ENCODE assay signal across 7 cellular contexts in the genomic region with DNA sequence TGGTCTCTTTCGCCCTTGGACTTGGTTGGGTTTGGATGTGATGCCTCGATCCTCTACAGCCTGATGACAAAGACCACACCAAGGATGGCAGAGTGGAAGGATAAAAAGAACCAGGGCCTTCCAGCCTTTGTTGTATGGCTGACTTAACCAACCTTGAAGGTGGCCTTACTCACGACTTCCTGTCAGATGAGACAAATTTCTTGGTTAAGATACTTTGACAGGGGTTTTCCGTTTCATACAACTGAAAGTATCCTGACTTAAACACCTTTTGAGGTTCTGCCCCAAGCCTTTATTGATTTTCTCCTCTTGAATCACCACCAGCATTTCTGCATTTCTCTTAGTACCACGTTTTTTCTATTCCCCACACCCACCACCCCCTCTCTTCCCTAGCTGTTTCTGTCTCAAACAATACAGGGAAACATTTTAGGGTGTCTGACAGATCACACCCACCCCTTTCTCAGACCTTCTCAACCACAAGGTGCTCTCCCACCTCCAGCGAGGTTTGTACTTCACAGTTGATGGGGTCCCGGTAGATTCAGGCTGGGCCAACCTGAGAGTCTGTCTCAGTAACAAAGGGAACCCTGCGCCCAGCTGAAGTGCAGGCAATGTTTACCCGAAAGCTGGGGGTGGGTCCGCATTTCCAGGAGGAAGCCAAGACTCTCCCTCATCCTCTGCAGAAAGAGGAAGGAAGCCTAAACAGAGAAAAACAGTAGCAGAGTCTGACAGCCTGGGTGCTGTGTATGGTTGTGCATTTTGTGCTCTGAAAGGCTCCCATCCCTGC.
DNase-seq lines count a peak whose midpoint lies in the region; ATAC-seq lines count a peak whose summit lies in the region.

No MANE protein-coding gene starts in this region.

- ATAC-seq in GM19395 (IDR thresholded peaks at IDR 0.05; ENCODE audit: unreplicated experiment) (peak; percentile 82), HG03139 (IDR thresholded peaks at IDR 0.05; ENCODE audit: unreplicated experiment) (peak; percentile 58)
- peak; percentile 86 for ATAC-seq in stimulated activated naive CD8-positive, alpha-beta T cell treated with anti-CD3 and anti-CD28 coated beads, Interleukin-15, amount 100 ng/mL, for 72 hours

- H3K27me3 Mint-ChIP-seq in stimulated activated naive CD8-positive, alpha-beta T cell treated with anti-CD3 and anti-CD28 coated beads, Interleukin-15, amount 100 ng/mL, for 72 hours, result no peaks in the 10 kb centered on the region

- peak overlapping the region; percentile 99 to 100 for H3K27ac Mint-ChIP-seq in stimulated activated naive CD8-positive, alpha-beta T cell treated with anti-CD3 and anti-CD28 coated beads, Interleukin-15, amount 100 ng/mL, for 72 hours

- peaks cover 0 to 19% of the 10 kb centered on the region in 2 donors for H3K9me3 Mint-ChIP-seq in stimulated activated naive CD8-positive, alpha-beta T cell treated with anti-CD3 and anti-CD28 coated beads, Interleukin-15, amount 100 ng/mL, for 72 hours

- DNase-seq in activated CD4-positive, alpha-beta T cell treated with anti-CD3 and anti-CD28 coated beads for 1 hour, result peak; percentile 26
- DNase-seq in germinal center (ENCODE audit: low spot score) (peak; percentile 21), DMS79 (lab: John Stamatoyannopoulos, UW) (no peak), Ammon's horn (ENCODE audit: low spot score) (no peak)
- DNase-seq in stimulated activated naive CD8-positive, alpha-beta T cell treated with anti-CD3 and anti-CD28 coated beads, Interleukin-15, amount 100 ng/mL, for 72 hours, result peak; percentile 70 to 85

- H3K4me3 Mint-ChIP-seq in stimulated activated naive CD8-positive, alpha-beta T cell treated with anti-CD3 and anti-CD28 coated beads, Interleukin-15, amount 100 ng/mL, for 72 hours, result peak overlapping the region; percentile 80 to 87

- peaks cover 64% of the 10 kb centered on the region for H3K4me1 Mint-ChIP-seq in stimulated activated naive CD8-positive, alpha-beta T cell treated with anti-CD3 and anti-CD28 coated beads, Interleukin-15, amount 100 ng/mL, for 72 hours

Comparison
In these comparisons a context has a peak if more than half of its experiments do, and no peak if none do; other contexts are left out.
1. DNase-seq: peak in activated CD4-positive, alpha-beta T cell treated with anti-CD3 and anti-CD28 coated beads for 1 hour (single experiment), germinal center (single experiment) and stimulated activated naive CD8-positive, alpha-beta T cell treated with anti-CD3 and anti-CD28 coated beads, Interleukin-15, amount 100 ng/mL, for 72 hours (2 of 2); none in DMS79 (single experiment) and Ammon's horn (single experiment).
2. Peak in every context shown above with its lines, with median percentiles within 50 percentile points of each other: ATAC-seq.